ENCODE assay signal across 11 cellular contexts in the genomic region with DNA sequence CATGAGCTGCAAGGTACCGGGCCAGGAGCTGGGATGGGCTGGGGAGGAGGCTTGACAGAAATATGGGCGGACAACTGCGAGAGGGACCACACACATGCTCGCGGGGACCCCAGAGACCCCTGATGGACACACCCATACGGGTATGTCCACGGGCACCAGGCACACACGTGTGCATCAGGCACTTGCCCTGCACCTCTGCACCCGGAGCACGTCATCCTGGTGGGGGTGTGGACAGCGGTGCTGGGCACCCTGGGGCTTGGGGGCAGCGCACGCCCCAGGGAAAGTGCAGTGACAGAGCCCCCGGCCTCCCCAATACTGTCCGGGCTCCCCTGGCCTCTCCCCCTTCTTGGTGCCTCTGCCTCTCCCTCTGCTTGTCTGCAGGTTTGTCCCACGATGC. TPM values are rescaled to one million over a fixed set of nuclear protein-coding genes. Genes with fewer than 3 reads are reported as not detected.
DNase-seq lines count a peak whose midpoint lies in the region; ATAC-seq and TF ChIP-seq lines count a peak whose summit lies in the region.
"Had no signal": no experiment of that assay in that cellular context is flagged by ENCODE, and none has a peak within 500 bp of the region (broad histone marks: within the 10 kb centered on the region; RNA-seq: fewer than 3 reads in every experiment).

No MANE protein-coding gene starts in this region.

- H3K4me1 Mint-ChIP-seq in T-helper 2 cell treated with Interferon-gamma antibody and Interleukin-4, amounts not matched to agents 5 μg/mL and 100 μg/mL, for 36 hours (ENCODE audit: low read depth): peaks cover 31% of the 10 kb centered on the region
- peaks cover 62% of the 10 kb centered on the region for H3K4me1 Mint-ChIP-seq in stimulated activated effector memory CD8-positive, alpha-beta T cell treated with anti-CD3 and anti-CD28 coated beads, Interleukin-12 subunit alpha, Interleukin-12 subunit beta, amount 100 ng/mL, for 72 hours

- peaks cover 5% of the 10 kb centered on the region for H3K27me3 Mint-ChIP-seq in T-helper 2 cell treated with Interferon-gamma antibody and Interleukin-4, amounts not matched to agents 5 μg/mL and 100 μg/mL, for 36 hours (ENCODE audit: low read depth)

- H3K4me3 ChIP-seq in gastroesophageal sphincter: no peak overlapping the region
- H3K4me3 ChIP-seq: PC-9 had no signal

- H3K27ac ChIP-seq in gastroesophageal sphincter: peak overlapping the region in 3 of 4 donors; percentile 92 to 97 (median 96)
- H3K27ac ChIP-seq: PC-9 had no signal

- H3K36me3 Mint-ChIP-seq in T-helper 2 cell treated with Interferon-gamma antibody and Interleukin-4, amounts not matched to agents 5 μg/mL and 100 μg/mL, for 36 hours (ENCODE audit: low read depth): peaks cover 7% of the 10 kb centered on the region
- peaks cover 53% of the 10 kb centered on the region for H3K36me3 Mint-ChIP-seq in stimulated activated effector memory CD8-positive, alpha-beta T cell treated with anti-CD3 and anti-CD28 coated beads, Interleukin-12 subunit alpha, Interleukin-12 subunit beta, amount 100 ng/mL, for 72 hours

- DNase-seq in T-helper 2 cell treated with Interferon-gamma antibody and Interleukin-4, amounts not matched to agents 5 μg/mL and 100 μg/mL, for 36 hours (ENCODE audit: low spot score): no peak
- DNase-seq in T-helper 2 cell: no peak
- no peak for DNase-seq in stimulated activated effector memory CD8-positive, alpha-beta T cell treated with anti-CD3 and anti-CD28 coated beads, Interleukin-12 subunit alpha, Interleukin-12 subunit beta, amount 100 ng/mL, for 72 hours (ENCODE audit: low spot score in 2 of 2)
- DNase-seq in activated T-cell treated with anti-CD3 and anti-CD28 coated beads, Interleukin-2, amount 50 U/mL, for 1 hour: no peak
- DNase-seq: NCI-H1694 treated with DMSO at 0.1 percent for 48 hours, NCI-H510A treated with DMSO at 0.1 percent for 48 hours had no signal

- H3K9me3 Mint-ChIP-seq in T-helper 2 cell treated with Interferon-gamma antibody and Interleukin-4, amounts not matched to agents 5 μg/mL and 100 μg/mL, for 36 hours: no peaks in the 10 kb centered on the region
- no peaks in the 10 kb centered on the region for H3K9me3 Mint-ChIP-seq in stimulated activated effector memory CD8-positive, alpha-beta T cell treated with anti-CD3 and anti-CD28 coated beads, Interleukin-12 subunit alpha, Interleukin-12 subunit beta, amount 100 ng/mL, for 72 hours

- no peak overlapping the region for H3K4me3 Mint-ChIP-seq in T-helper 2 cell treated with Interferon-gamma antibody and Interleukin-4, amounts not matched to agents 5 μg/mL and 100 μg/mL, for 36 hours
- peak overlapping the region; percentile 7 for H3K4me3 Mint-ChIP-seq in stimulated activated effector memory CD8-positive, alpha-beta T cell treated with anti-CD3 and anti-CD28 coated beads, Interleukin-12 subunit alpha, Interleukin-12 subunit beta, amount 100 ng/mL, for 72 hours

- peak overlapping the region; percentile 63 for H3K27ac Mint-ChIP-seq in T-helper 2 cell treated with Interferon-gamma antibody and Interleukin-4, amounts not matched to agents 5 μg/mL and 100 μg/mL, for 36 hours
- H3K27ac Mint-ChIP-seq in stimulated activated effector memory CD8-positive, alpha-beta T cell treated with anti-CD3 and anti-CD28 coated beads, Interleukin-12 subunit alpha, Interleukin-12 subunit beta, amount 100 ng/mL, for 72 hours: peak overlapping the region; percentile 100

- no peaks in the 10 kb centered on the region for H3K27me3 ChIP-seq in gastroesophageal sphincter

- H3K9me3 ChIP-seq in gastroesophageal sphincter: no peaks in the 10 kb centered on the region

- ATAC-seq in gastroesophageal sphincter: no peak
- ATAC-seq in stimulated activated effector memory CD8-positive, alpha-beta T cell treated with anti-CD3 and anti-CD28 coated beads, Interleukin-12 subunit alpha, Interleukin-12 subunit beta, amount 100 ng/mL, for 72 hours: no peak
- ATAC-seq in GM21619 (IDR thresholded peaks at IDR 0.05; ENCODE audit: unreplicated experiment): no peak
- no peak for ATAC-seq in GM18873 (IDR thresholded peaks at IDR 0.05; ENCODE audit: low FRiP score, unreplicated experiment)

- H3K36me3 ChIP-seq in gastroesophageal sphincter: peaks cover 0 to 2% of the 10 kb centered on the region in 2 donors

- H3K4me1 ChIP-seq in gastroesophageal sphincter: peaks cover 4 to 100% (median 90%) of the 10 kb centered on the region in 3 donors

- WGBS in gastroesophageal sphincter (ENCODE audit: low coverage in 1 of 2), 2 donors: 0% methylated on average over 1 of the region's 16 CpGs; no CpG with 5 or more reads in 1 of the 2 donors

- no peak for TF ChIP-seq EP300 in Ishikawa (IDR thresholded peaks at IDR 0.05; ENCODE audit: borderline replicate concordance)
- no peak for TF ChIP-seq EP300 in gastroesophageal sphincter (IDR thresholded peaks at IDR 0.05)

- TF ChIP-seq RAD21 in Ishikawa (IDR thresholded peaks at IDR 0.05; ENCODE audit: low read depth): no peak

- TF ChIP-seq POLR2A in gastroesophageal sphincter (IDR thresholded peaks at IDR 0.05): no peak

- TF ChIP-seq CTCF in gastroesophageal sphincter (IDR thresholded peaks at IDR 0.05): no peak

TF ChIP-seq in Ishikawa, 13 proteins besides CTCF, POLR2A, EP300 and RAD21:
- TF ChIP-seq ZBTB7A (IDR thresholded peaks at IDR 0.05; ENCODE audit: low read depth) (peak; percentile 45; the same call in 1 of the 2 replicates), CEBPB (IDR thresholded peaks at IDR 0.05) (no peak)

RNA-seq across cellular contexts. Expression of a gene that starts 1.7 kb away (rescaled TPM):
- 10 to 100 TPM; 11.2 to 57.9 (median 34.2) TPM for total RNA-seq in gastroesophageal sphincter

RNA-seq across cellular contexts. Expression of a gene that starts 6.1 kb away (rescaled TPM):
- total RNA-seq in gastroesophageal sphincter: 1 to 10 TPM; 4.6 to 7.9 (median 5.4) TPM

RNA-seq across cellular contexts. Expression of a gene that starts 10.4 kb away (rescaled TPM):
- 100 to 1,000 TPM; 165 to 518 (median 343) TPM for total RNA-seq in gastroesophageal sphincter

RNA-seq across cellular contexts. Expression of a gene that starts 41.4 kb away (rescaled TPM):
- 1 to 10 TPM; 3.9 to 6.7 (median 5.2) TPM for total RNA-seq in gastroesophageal sphincter
